Comparison of ENCODE assay signal across 24 cellular contexts in genomic region chr3:130677310-130677709, GRCh38.
"Had no signal": no experiment of that assay in that cellular context is flagged by ENCODE, and none has a peak within 500 bp of the region (broad histone marks: within the 10 kb centered on the region; RNA-seq: fewer than 3 reads in every experiment).

No MANE protein-coding gene starts in this region.

- H3K27me3 Mint-ChIP-seq: activated naive CD8-positive, alpha-beta T cell treated with anti-CD3 and anti-CD28 coated beads, Interleukin-2, amount 10 ng/mL, durations not matched to agents 7 days and 5 days had no signal

- H3K9me3 ChIP-seq: adrenal gland, breast epithelium had no signal

- H3K27ac Mint-ChIP-seq: activated CD8-positive, alpha-beta T cell treated with anti-CD3 and anti-CD28 coated beads, Interleukin-2, amount 10 ng/mL, durations not matched to agents 7 days and 5 days; activated naive CD8-positive, alpha-beta T cell treated with anti-CD3 and anti-CD28 coated beads, Interleukin-2, amount 10 ng/mL, durations not matched to agents 7 days and 5 days; WTC11 had no signal

- H3K4me3 Mint-ChIP-seq: activated CD8-positive, alpha-beta T cell treated with anti-CD3 and anti-CD28 coated beads, Interleukin-2, amount 10 ng/mL, durations not matched to agents 7 days and 5 days; activated naive CD8-positive, alpha-beta T cell treated with anti-CD3 and anti-CD28 coated beads, Interleukin-2, amount 10 ng/mL, durations not matched to agents 7 days and 5 days; WTC11 had no signal

- H3K4me1 Mint-ChIP-seq: activated naive CD8-positive, alpha-beta T cell treated with anti-CD3 and anti-CD28 coated beads, Interleukin-2, amount 10 ng/mL, durations not matched to agents 7 days and 5 days; WTC11 had no signal

- H3K4me1 ChIP-seq: adrenal gland, breast epithelium had no signal

- H3K27me3 ChIP-seq: adrenal gland, breast epithelium had no signal

- H3K27ac ChIP-seq: adrenal gland, breast epithelium had no signal

- H3K9me3 Mint-ChIP-seq: activated naive CD8-positive, alpha-beta T cell treated with anti-CD3 and anti-CD28 coated beads, Interleukin-2, amount 10 ng/mL, durations not matched to agents 7 days and 5 days; WTC11 had no signal

- DNase-seq: activated CD4-positive, alpha-beta T cell treated with anti-CD3 and anti-CD28 coated beads for 48 hours; activated CD4-positive, alpha-beta T cell treated with anti-CD3 and anti-CD28 coated beads, Interleukin-2, amount 50 U/mL, for 4 hours; activated CD4-positive, CD25-positive, alpha-beta regulatory T cell treated with anti-CD3 and anti-CD28 coated beads, Interleukin-2, amount 50 U/mL, for 72 hours; activated CD8-positive, alpha-beta memory T cell treated with anti-CD3 and anti-CD28 coated beads, Interleukin-2, amount 50 U/mL, for 48 hours; activated CD8-positive, alpha-beta T cell treated with anti-CD3 and anti-CD28 coated beads, Interleukin-2, amount 10 ng/mL, durations not matched to agents 7 days and 5 days; activated effector memory CD4-positive, alpha-beta T cell treated with Interleukin-2 at 50 U/mL for 16 hours; activated naive CD4-positive, alpha-beta T cell; activated naive CD8-positive, alpha-beta T cell treated with anti-CD3 and anti-CD28 coated beads, Interleukin-2, amount 10 ng/mL, durations not matched to agents 7 days and 5 days; activated T-cell treated with anti-CD3 and anti-CD28 coated beads, Interleukin-2, amount 50 U/mL, for 1 hour; adrenal gland; anterior cingulate cortex; caudate nucleus; Karpas-422; MM.1S; NCI-H1105; NCI-H1436; NCI-H1694 treated with DMSO at 0.1 percent for 48 hours; NCI-H2029 treated with DMSO at 0.1 percent for 48 hours; NCI-H446; NCI-H524; SIG-M5; T-helper 1 cell had no signal

- H3K4me3 ChIP-seq: adrenal gland, breast epithelium had no signal

- ATAC-seq: activated CD8-positive, alpha-beta T cell treated with anti-CD3 and anti-CD28 coated beads, Interleukin-2, amount 10 ng/mL, durations not matched to agents 7 days and 5 days; WTC11 had no signal
